6 cellular contexts compared by ENCODE assay signal in genomic region chr12:16048511-16048910, GRCh38.
"Had no signal": no experiment of that assay in that cellular context is flagged by ENCODE, and none has a peak within 500 bp of the region (broad histone marks: within the 10 kb centered on the region; RNA-seq: fewer than 3 reads in every experiment).

No MANE protein-coding gene starts in this region.

- H3K4me3 ChIP-seq: GM23338 had no signal

- H3K4me1 Mint-ChIP-seq: IgD-negative memory B cell had no signal

- H3K27ac ChIP-seq: HL-60 had no signal

- DNase-seq: H9, HCEC 1CT, KBM-7 had no signal

- H3K27ac Mint-ChIP-seq: GM23338, H9, IgD-negative memory B cell had no signal

- H3K4me3 Mint-ChIP-seq: GM23338, H9, IgD-negative memory B cell had no signal

- H3K27me3 Mint-ChIP-seq: IgD-negative memory B cell had no signal
